8 cellular contexts compared by ENCODE assay signal in the genomic region with DNA sequence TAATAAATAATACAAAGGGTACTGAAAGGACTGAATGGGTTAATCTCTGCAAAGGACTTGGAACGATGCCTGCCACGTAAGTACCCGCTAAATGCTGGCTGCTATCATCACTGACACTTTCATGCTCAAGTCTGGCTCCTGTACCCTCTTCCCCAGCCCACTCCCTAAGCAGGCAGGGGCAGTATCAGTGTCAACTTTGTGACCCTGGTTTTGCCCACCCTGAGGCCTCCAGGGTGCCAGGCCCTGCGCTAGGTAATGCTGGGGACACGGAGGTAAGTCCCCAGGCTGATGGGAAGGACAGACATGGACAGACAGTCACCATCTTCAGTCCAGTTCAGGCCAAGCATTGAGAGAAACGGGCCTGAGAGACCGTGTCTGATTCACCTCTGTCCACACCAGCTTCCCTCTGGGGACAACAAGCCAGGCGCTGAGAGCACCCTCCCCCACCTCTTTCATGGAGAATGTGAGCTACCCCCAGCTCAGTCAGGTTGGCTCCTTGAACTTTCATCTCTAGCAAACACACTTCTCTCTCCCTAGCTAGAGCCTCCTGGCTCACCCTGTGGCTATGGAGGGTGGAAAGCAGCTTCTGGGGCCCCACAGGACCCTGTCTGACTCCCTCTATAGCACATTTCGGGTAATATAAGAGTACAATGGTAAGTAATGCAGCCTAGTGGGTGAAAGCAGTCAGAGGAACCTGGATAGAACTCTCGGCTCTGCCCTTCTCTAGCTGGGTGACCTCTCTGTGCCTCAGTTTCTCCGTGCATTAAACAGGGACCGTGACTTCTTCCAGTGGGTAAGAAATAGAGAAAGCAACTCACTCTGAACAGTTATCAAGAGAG. TPM values are rescaled to one million over a fixed set of nuclear protein-coding genes. Genes with fewer than 3 reads are reported as not detected.
DNase-seq lines count a peak whose midpoint lies in the region; ATAC-seq and TF ChIP-seq lines count a peak whose summit lies in the region.

No MANE protein-coding gene starts in this region.

- TF ChIP-seq CTCF in astrocyte of the cerebellum (IDR thresholded peaks at IDR 0.05; ENCODE audit: low read depth, low read length, missing control alignments) = peak; percentile 24

- ATAC-seq in HG02588 (IDR thresholded peaks at IDR 0.05; ENCODE audit: unreplicated experiment) (no peak), GM18519 (IDR thresholded peaks at IDR 0.05; ENCODE audit: low FRiP score, unreplicated experiment) (no peak)

- H3K36me3 ChIP-seq in MG63 (peaks cover 7% of the 10 kb centered on the region), iPS-18a (ENCODE audit: control insufficient read depth, low read depth, low read length) (no peaks in the 10 kb centered on the region), skeletal muscle satellite cell (ENCODE audit: insufficient read depth, low read length) (no peaks in the 10 kb centered on the region)

- in situ Hi-C loops in astrocyte of the cerebellum (cut with HindIII; ENCODE audit: low sequenced_read_pairs) = no loop called here

- no peaks in the 10 kb centered on the region for H3K27me3 ChIP-seq in MG63
- H3K27me3 ChIP-seq in iPS-18a (ENCODE audit: control insufficient read depth, insufficient read depth, low read length) = no peaks in the 10 kb centered on the region
- H3K27me3 ChIP-seq in skeletal muscle satellite cell (ENCODE audit: control insufficient read depth, insufficient read depth, low read length) = no peaks in the 10 kb centered on the region

- no peak overlapping the region for H3K27ac ChIP-seq in iPS-18a (ENCODE audit: low read length)

- H3K4me2 ChIP-seq in skeletal muscle satellite cell (ENCODE audit: low read length) = peak overlapping the region; percentile 98

- H3K9me3 ChIP-seq in MG63 (no peaks in the 10 kb centered on the region), iPS-18a (ENCODE audit: control insufficient read depth, low read depth, low read length) (no peaks in the 10 kb centered on the region), skeletal muscle satellite cell (replicated peaks; ENCODE audit: low read length) (no peaks in the 10 kb centered on the region)

- DNase-seq in ELF-1 (ENCODE audit: low read depth, low spot score) (peak; percentile 48), MG63 (peak; percentile 39), astrocyte of the cerebellum (ENCODE audit: low read depth) (no peak)
- no peak for DNase-seq in stimulated activated CD4-positive, alpha-beta T cell treated with anti-CD3 and anti-CD28 coated beads, Interleukin-2, amount 100 ng/mL, for 48 hours

- H3K4me1 ChIP-seq in iPS-18a (ENCODE audit: control insufficient read depth, low read depth, low read length) (peaks cover 13% of the 10 kb centered on the region), skeletal muscle satellite cell (ENCODE audit: control insufficient read depth, insufficient read depth, low read length) (peaks cover 36% of the 10 kb centered on the region)

- H3K9ac ChIP-seq in iPS-18a (ENCODE audit: low read length) (peak overlapping the region; percentile 34), skeletal muscle satellite cell (ENCODE audit: low read depth, low read length) (peak overlapping the region; percentile 96)

- peak overlapping the region; percentile 98 for H3K4me3 ChIP-seq in MG63
- peak overlapping the region; percentile 63 for H3K4me3 ChIP-seq in astrocyte of the cerebellum (ENCODE audit: low read depth, low read length)
- peak overlapping the region; percentile 82 for H3K4me3 ChIP-seq in iPS-18a (ENCODE audit: low read length)
- H3K4me3 ChIP-seq in skeletal muscle satellite cell (ENCODE audit: low read length) = peak overlapping the region; percentile 92

RNA-seq across cellular contexts. Expression of gene ETFB, which starts 0.8 kb away (rescaled TPM):
- 170 and 237 TPM in 2 replicates for total RNA-seq in MG63 (2014; rRNA removed; shearing (Covaris generic); ENCODE audit: low replicate concordance)
- total RNA-seq in skeletal muscle satellite cell (2012; rRNA removed) = 191 and 230 TPM in 2 replicates

RNA-seq across cellular contexts. Expression of gene CLDND2, which starts 3.4 kb away (rescaled TPM):
- not detected in 2 replicates for total RNA-seq in MG63 (2014; rRNA removed; shearing (Covaris generic); ENCODE audit: low replicate concordance)
- not detected in 2 replicates for total RNA-seq in skeletal muscle satellite cell (2012; rRNA removed)

RNA-seq across cellular contexts. Expression of gene NKG7, which starts 7.0 kb away (rescaled TPM):
- total RNA-seq in MG63 (2014; rRNA removed; shearing (Covaris generic); ENCODE audit: low replicate concordance) = not detected in 2 replicates
- not detected in 2 replicates for total RNA-seq in skeletal muscle satellite cell (2012; rRNA removed)

RNA-seq across cellular contexts. Expression of gene LIM2, which starts 22.3 kb away (rescaled TPM):
- total RNA-seq in MG63 (2014; rRNA removed; shearing (Covaris generic); ENCODE audit: low replicate concordance) = not detected in 2 replicates
- total RNA-seq in skeletal muscle satellite cell (2012; rRNA removed) = not detected in 2 replicates

RNA-seq across cellular contexts. Expression of gene VSIG10L, which starts 23.5 kb away (rescaled TPM):
- 0.10 and 0.95 TPM in 2 replicates for total RNA-seq in MG63 (2014; rRNA removed; shearing (Covaris generic); ENCODE audit: low replicate concordance)
- 0.51 and 0.66 TPM in 2 replicates for total RNA-seq in skeletal muscle satellite cell (2012; rRNA removed)

Comparison
In these comparisons a context has a peak if more than half of its experiments do, and no peak if none do; other contexts are left out.
1. DNase-seq: peak in ELF-1 (single experiment) and MG63 (single experiment); none in astrocyte of the cerebellum (single experiment) and stimulated activated CD4-positive, alpha-beta T cell treated with anti-CD3 and anti-CD28 coated beads, Interleukin-2, amount 100 ng/mL, for 48 hours (0 of 2).
2. Peak in every context shown above with its lines, with median percentiles within 50 percentile points of each other: H3K4me3 ChIP-seq.